ENCODE assay signal across 21 cellular contexts in genomic region chr18:23316986-23317385, GRCh38.
"Had no signal": no experiment of that assay in that cellular context is flagged by ENCODE, and none has a peak within 500 bp of the region (broad histone marks: within the 10 kb centered on the region; RNA-seq: fewer than 3 reads in every experiment).

No MANE protein-coding gene starts in this region.

- H3K4me3 ChIP-seq: breast epithelium, Peyer's patch had no signal

- H3K4me1 ChIP-seq: breast epithelium, Peyer's patch had no signal

- H3K27ac ChIP-seq: breast epithelium, Peyer's patch had no signal

- FAIRE-seq: HepG2 had no signal

- H3K36me3 ChIP-seq: breast epithelium, Peyer's patch had no signal

- H3K9me3 ChIP-seq: breast epithelium, Peyer's patch had no signal

- H3K27me3 ChIP-seq: breast epithelium, Peyer's patch had no signal

- DNase-seq: activated CD4-positive, alpha-beta T cell treated with anti-CD3 and anti-CD28 coated beads for 48 hours; activated CD4-positive, alpha-beta T cell treated with anti-CD3 and anti-CD28 coated beads, Interleukin-2, amount 50 U/mL, for 4 hours; activated CD4-positive, CD25-positive, alpha-beta regulatory T cell treated with anti-CD3 and anti-CD28 coated beads, Interleukin-2, amount 50 U/mL, for 72 hours; activated CD8-positive, alpha-beta T cell treated with anti-CD3 and anti-CD28 coated beads, Interleukin-2, amount 10 ng/mL, durations not matched to agents 7 days and 5 days; activated T-cell treated with anti-CD3 and anti-CD28 coated beads, Interleukin-2, amount 50 U/mL, for 1 hour; aorta; caudate nucleus; NCI-H146; NCI-H187 treated with DMSO at 0.1 percent for 48 hours; NCI-H2107; NCI-H2171 treated with DMSO at 0.1 percent for 48 hours; NCI-H345; NCI-H510A; NCI-H526 treated with DMSO at 0.1 percent for 48 hours; NCI-H82; Peyer's patch; SIG-M5; SW 1271 had no signal

- ATAC-seq: HepG2, WTC11 had no signal
